ENCODE assay signal across 8 cellular contexts in genomic region chr6:87473419-87473903, GRCh38. TPM values are rescaled to one million over a fixed set of nuclear protein-coding genes. Genes with fewer than 3 reads are reported as not detected.
A peak's percentile ranks its signal among the peaks of the same experiment; 100 is the strongest.
DNase-seq lines count a peak whose midpoint lies in the region; ATAC-seq, FAIRE-seq and TF ChIP-seq lines count a peak whose summit lies in the region.

No MANE protein-coding gene starts in this region.

- no peak for TF ChIP-seq POLR2A in H54 (IDR thresholded peaks at IDR 0.05; ENCODE audit: low read depth, low read length)

- H3K4me3 ChIP-seq in Karpas-422 (ENCODE audit: low read length) (peak overlapping the region; percentile 91), neuron (ENCODE audit: low read length) (peak overlapping the region; percentile 95)

- peaks cover 24% of the 10 kb centered on the region for H3K4me1 Mint-ChIP-seq in activated CD8-positive, alpha-beta memory T cell treated with anti-CD3 and anti-CD28 coated beads, Interleukin-2, amount 10 ng/mL, durations not matched to agents 7 days and 5 days
- peaks cover 12% of the 10 kb centered on the region for H3K4me1 Mint-ChIP-seq in activated B cell treated with CpG ODN at 0.5 μM for 24 hours

- H3K79me2 ChIP-seq in Karpas-422 (ENCODE audit: low read length), result peaks cover 38% of the 10 kb centered on the region

- ATAC-seq in activated CD8-positive, alpha-beta memory T cell treated with anti-CD3 and anti-CD28 coated beads, Interleukin-2, amount 10 ng/mL, durations not matched to agents 7 days and 5 days, result no peak
- peak; percentile 59 for ATAC-seq in activated B cell treated with CpG ODN at 0.5 μM for 24 hours (ENCODE audit: low read depth)

- H2AFZ ChIP-seq in Karpas-422 (ENCODE audit: low read length) (peak overlapping the region; percentile 91), neuron (ENCODE audit: low read depth, low read length) (peak overlapping the region; percentile 90)

- peak overlapping the region; percentile 96 for H3K4me3 Mint-ChIP-seq in activated CD8-positive, alpha-beta memory T cell treated with anti-CD3 and anti-CD28 coated beads, Interleukin-2, amount 10 ng/mL, durations not matched to agents 7 days and 5 days
- H3K4me3 Mint-ChIP-seq in activated B cell treated with CpG ODN at 0.5 μM for 24 hours, result peak overlapping the region; percentile 97

- peaks cover 35% of the 10 kb centered on the region for H3K4me1 ChIP-seq in Karpas-422 (ENCODE audit: low read length)
- H3K4me1 ChIP-seq in neuron (ENCODE audit: insufficient read depth, low read length), result peaks cover 9% of the 10 kb centered on the region

- intact Hi-C loops in activated B cell treated with CpG ODN at 0.5 μM for 24 hours (cut with micrococcal nuclease), result loop anchor here (1.0 to 10.0 kb wide), 6 partner anchors 21 to 1609 kb away; partner anchors contain the start of genes AKIRIN2, CNR1 and PNRC1

- H3K27ac ChIP-seq in Karpas-422 (ENCODE audit: low read length), result no peak overlapping the region

- peaks cover under 1% of the 10 kb centered on the region for H3K27me3 Mint-ChIP-seq in activated CD8-positive, alpha-beta memory T cell treated with anti-CD3 and anti-CD28 coated beads, Interleukin-2, amount 10 ng/mL, durations not matched to agents 7 days and 5 days
- H3K27me3 Mint-ChIP-seq in activated B cell treated with CpG ODN at 0.5 μM for 24 hours, result peaks cover under 1% of the 10 kb centered on the region

- H3K27ac Mint-ChIP-seq in activated CD8-positive, alpha-beta memory T cell treated with anti-CD3 and anti-CD28 coated beads, Interleukin-2, amount 10 ng/mL, durations not matched to agents 7 days and 5 days, result peak overlapping the region; percentile 93
- H3K27ac Mint-ChIP-seq in activated B cell treated with CpG ODN at 0.5 μM for 24 hours, result peak overlapping the region; percentile 98

- POLR2A ChIA-PET in activated B cell treated with CpG ODN at 0.5 μM for 24 hours (lab: Charles Lee), result interaction anchor here (0.9 kb wide), 1 partner anchor 80 kb away, joined by 3 read pairs; no protein-coding TSS in a partner anchor

- H3K9me3 ChIP-seq in Karpas-422 (ENCODE audit: low read length) (no peaks in the 10 kb centered on the region), neuron (ENCODE audit: low read length) (no peaks in the 10 kb centered on the region)

- peaks cover 5% of the 10 kb centered on the region for H3K36me3 Mint-ChIP-seq in activated CD8-positive, alpha-beta memory T cell treated with anti-CD3 and anti-CD28 coated beads, Interleukin-2, amount 10 ng/mL, durations not matched to agents 7 days and 5 days
- peaks cover 11% of the 10 kb centered on the region for H3K36me3 Mint-ChIP-seq in activated B cell treated with CpG ODN at 0.5 μM for 24 hours (ENCODE audit: low read depth)

- no peaks in the 10 kb centered on the region for H3K9me2 ChIP-seq in Karpas-422 (replicated peaks; ENCODE audit: insufficient read depth, low read length)

- CTCF ChIA-PET in activated CD8-positive, alpha-beta memory T cell treated with anti-CD3 and anti-CD28 coated beads, Interleukin-2, amount 10 ng/mL, durations not matched to agents 7 days and 5 days (lab: Charles Lee), result no interaction called here
- CTCF ChIA-PET in activated B cell treated with CpG ODN at 0.5 μM for 24 hours (lab: Charles Lee), result no interaction called here

- peak; percentile 76 for DNase-seq in activated CD8-positive, alpha-beta memory T cell treated with anti-CD3 and anti-CD28 coated beads, Interleukin-2, amount 10 ng/mL, durations not matched to agents 7 days and 5 days
- no peak for DNase-seq in activated CD8-positive, alpha-beta memory T cell treated with anti-CD3 and anti-CD28 coated beads, Interleukin-2, amount 50 U/mL, for 48 hours
- peak; percentile 5 for DNase-seq in H54 (ENCODE audit: insufficient read length, low spot score)
- peak; percentile 83 for DNase-seq in Karpas-422
- no peak for DNase-seq in activated B cell treated with CpG ODN at 0.5 μM for 24 hours
- peak; percentile 45 for DNase-seq in fibroblast of gingiva (ENCODE audit: low read depth)
- DNase-seq in NCI-H82 treated with DMSO at 0.1 percent for 48 hours (lab: John Stamatoyannopoulos, UW; ENCODE audit: unreplicated experiment), result no peak

- H3K4me2 ChIP-seq in Karpas-422 (ENCODE audit: low read depth, low read length, poor library complexity, severe bottlenecking), result peak overlapping the region; percentile 98

- no peak for TF ChIP-seq CTCF in activated B cell treated with CpG ODN at 0.5 μM for 24 hours (IDR thresholded peaks at IDR 0.05)

- no peak for FAIRE-seq in H54 (lab: Jason Lieb, UNC)

- H3K36me3 ChIP-seq in Karpas-422 (ENCODE audit: insufficient read depth, low read length), result peaks cover 6% of the 10 kb centered on the region; the same call in 1 of the 2 replicates
- peaks cover 4% of the 10 kb centered on the region for H3K36me3 ChIP-seq in neuron (ENCODE audit: insufficient read depth, low read length)

- H4K20me1 ChIP-seq in Karpas-422 (ENCODE audit: insufficient read depth, low read depth, low read length), result no peaks in the 10 kb centered on the region

- H3K9me3 Mint-ChIP-seq in activated CD8-positive, alpha-beta memory T cell treated with anti-CD3 and anti-CD28 coated beads, Interleukin-2, amount 10 ng/mL, durations not matched to agents 7 days and 5 days (ENCODE audit: low read depth), result no peaks in the 10 kb centered on the region
- no peaks in the 10 kb centered on the region for H3K9me3 Mint-ChIP-seq in activated B cell treated with CpG ODN at 0.5 μM for 24 hours

- no peaks in the 10 kb centered on the region for H3K27me3 ChIP-seq in Karpas-422 (ENCODE audit: low read length)
- no peaks in the 10 kb centered on the region for H3K27me3 ChIP-seq in neuron (ENCODE audit: insufficient read depth, low read length)

- H3K9ac ChIP-seq in Karpas-422 (ENCODE audit: low read length), result peak overlapping the region; percentile 86

RNA-seq across cellular contexts. Expression of gene SLC35A1, which starts 0.7 kb away (rescaled TPM):
- 10 to 100 TPM; 12.0 to 12.2 TPM for total RNA-seq in activated CD8-positive, alpha-beta memory T cell treated with anti-CD3 and anti-CD28 coated beads, Interleukin-2, amount 10 ng/mL, durations not matched to agents 7 days and 5 days
- total RNA-seq in Karpas-422 (2014; rRNA removed; shearing (Covaris generic); ENCODE audit: low replicate concordance), result 13.1 and 31.6 TPM in 2 replicates
- 7.5 and 8.7 TPM in 2 replicates for total RNA-seq in activated B cell treated with CpG ODN at 0.5 μM for 24 hours

Comparison
In these comparisons a context has a peak if more than half of its experiments do, and no peak if none do; other contexts are left out.
1. DNase-seq: peak in activated CD8-positive, alpha-beta memory T cell treated with anti-CD3 and anti-CD28 coated beads, Interleukin-2, amount 10 ng/mL, durations not matched to agents 7 days and 5 days (single experiment), H54 (single experiment), Karpas-422 (single experiment) and fibroblast of gingiva (single experiment); none in activated CD8-positive, alpha-beta memory T cell treated with anti-CD3 and anti-CD28 coated beads, Interleukin-2, amount 50 U/mL, for 48 hours (single experiment), activated B cell treated with CpG ODN at 0.5 μM for 24 hours (single experiment) and NCI-H82 treated with DMSO at 0.1 percent for 48 hours (single experiment).